Comparison of ENCODE assay signal across 34 cellular contexts in the genomic region with DNA sequence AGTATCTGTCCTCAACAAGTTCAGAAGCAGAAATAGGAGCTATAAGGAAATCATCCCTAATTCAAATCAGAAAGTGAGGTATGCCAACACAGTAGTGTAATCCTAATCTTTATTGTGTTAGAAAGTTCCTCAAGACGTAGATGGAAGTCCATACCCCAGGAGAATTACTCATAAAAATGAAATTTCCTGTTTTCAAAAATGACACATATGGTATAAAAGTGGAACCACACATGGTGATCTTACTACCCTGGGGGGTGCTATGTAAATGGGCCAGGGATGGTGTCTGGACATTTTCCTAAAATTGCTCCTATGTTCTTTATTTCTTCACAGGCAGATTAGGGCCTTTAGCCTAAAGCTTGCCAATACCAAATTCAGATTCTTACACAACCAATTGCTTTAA.
DNase-seq lines count a peak whose midpoint lies in the region; ATAC-seq and TF ChIP-seq lines count a peak whose summit lies in the region.
"Had no signal": no experiment of that assay in that cellular context is flagged by ENCODE, and none has a peak within 500 bp of the region (broad histone marks: within the 10 kb centered on the region; RNA-seq: fewer than 3 reads in every experiment).

No MANE protein-coding gene starts in this region.

- H3K27me3 ChIP-seq in DOHH2 (ENCODE audit: control insufficient read depth, low read length) (no peaks in the 10 kb centered on the region), SU-DHL-6 (ENCODE audit: low read length) (no peaks in the 10 kb centered on the region), H7 (ENCODE audit: control insufficient read depth, insufficient read depth, low read length) (no peaks in the 10 kb centered on the region)
- H3K27me3 ChIP-seq: ascending aorta, colonic mucosa, SJSA1, testis had no signal

- no peak overlapping the region for H2AFZ ChIP-seq in SU-DHL-6 (ENCODE audit: low read depth, low read length, severe bottlenecking)

- TF ChIP-seq CTCF in DOHH2 (IDR thresholded peaks at IDR 0.05; ENCODE audit: low read depth, low read length, poor library complexity, severe bottlenecking) (no peak), SU-DHL-6 (IDR thresholded peaks at IDR 0.05; ENCODE audit: insufficient read depth, low read length, poor library complexity, severe bottlenecking) (no peak)

- H3K27ac ChIP-seq in DOHH2 (ENCODE audit: low read depth, low read length) (peak overlapping the region; percentile 91), SU-DHL-6 (ENCODE audit: low read depth, low read length) (peak overlapping the region; percentile 87)
- H3K27ac ChIP-seq: ascending aorta, C4-2B, colonic mucosa, heart left ventricle, SJSA1, testis had no signal

- H3K4me1 ChIP-seq in DOHH2 (ENCODE audit: control insufficient read depth, low read length): peaks cover 90% of the 10 kb centered on the region
- H3K4me1 ChIP-seq: ascending aorta, Caco-2, colonic mucosa, heart left ventricle, SJSA1, testis had no signal

- peak overlapping the region; percentile 31 for H3K9ac ChIP-seq in SU-DHL-6 (ENCODE audit: low read length)

- H3K4me2 ChIP-seq in DOHH2 (ENCODE audit: low read length) (peak overlapping the region; percentile 75), SU-DHL-6 (ENCODE audit: low read depth, low read length, poor library complexity, severe bottlenecking) (peak overlapping the region; percentile 33)

- DNase-seq in M059J (ENCODE audit: low read depth) (peak; percentile 58), germinal center (ENCODE audit: low spot score) (peak; percentile 56), H7 (no peak), NK-92 (lab: John Stamatoyannopoulos, UW; ENCODE audit: unreplicated experiment) (no peak)
- DNase-seq: ACHN; activated CD4-positive, alpha-beta T cell treated with anti-CD3 and anti-CD28 coated beads, Interleukin-2, amount 50 U/mL, for 1 hour; activated CD4-positive, CD25-positive, alpha-beta regulatory T cell; activated gamma-delta T cell; activated naive CD8-positive, alpha-beta T cell treated with anti-CD3 and anti-CD28 coated beads for 36 hours; activated T-cell treated with anti-CD3 and anti-CD28 coated beads, Interleukin-2, amount 50 U/mL, for 24 hours; Caco-2; colonic mucosa; DMS79 treated with DMSO at 0.1 percent for 48 hours; effector CD8-positive, alpha-beta T cell; erythroblast; heart left ventricle; KG1; kidney glomerular epithelial cell; MV-4-11; NCI-H1436 treated with DMSO at 0.1 percent for 48 hours; NCI-H226; NCI-H69; posterior cingulate gyrus; right cardiac atrium; stimulated activated CD4-positive, alpha-beta T cell treated with anti-CD3 and anti-CD28 coated beads, Interleukin-1b, Interleukin-23, amount 100 ng/mL, for 48 hours; stimulated activated naive CD8-positive, alpha-beta T cell treated with anti-CD3 and anti-CD28 coated beads, Interleukin-15, Interleukin-2, amounts not matched to agents 100 U/mL and 50 U/mL, for 24 hours; T-helper 1 cell; testis had no signal

- H3F3A ChIP-seq in DOHH2 (ENCODE audit: control insufficient read depth, insufficient read depth) (peaks cover 12% of the 10 kb centered on the region), SU-DHL-6 (ENCODE audit: insufficient read depth) (peaks cover 8% of the 10 kb centered on the region; the same call in 1 of the 2 replicates)

- H3K9me2 ChIP-seq in DOHH2 (replicated peaks; ENCODE audit: control insufficient read depth, low read length): no peaks in the 10 kb centered on the region
- no peaks in the 10 kb centered on the region for H3K9me2 ChIP-seq in SU-DHL-6 (replicated peaks; ENCODE audit: insufficient read depth, low read length)

- H3K79me2 ChIP-seq in DOHH2 (ENCODE audit: control insufficient read depth, low read length) (no peaks in the 10 kb centered on the region), SU-DHL-6 (ENCODE audit: insufficient read depth, low read length) (no peaks in the 10 kb centered on the region)

- peaks cover 15% of the 10 kb centered on the region; the same call in 1 of the 2 replicates for H3K9me3 ChIP-seq in DOHH2 (ENCODE audit: control insufficient read depth, insufficient read depth, low read length)
- no peaks in the 10 kb centered on the region for H3K9me3 ChIP-seq in SU-DHL-6 (ENCODE audit: insufficient read depth, low read length)
- H3K9me3 ChIP-seq: ascending aorta, Caco-2, colonic mucosa, heart left ventricle, SJSA1, testis had no signal

- H3K36me3 ChIP-seq in DOHH2 (ENCODE audit: control insufficient read depth, low read length) (peaks cover 8% of the 10 kb centered on the region), SU-DHL-6 (ENCODE audit: low read length) (no peaks in the 10 kb centered on the region), H7 (replicated peaks; ENCODE audit: control insufficient read depth, insufficient read depth, low read length) (no peaks in the 10 kb centered on the region)
- H3K36me3 ChIP-seq: ascending aorta, colonic mucosa, heart left ventricle, SJSA1 had no signal

- H3K4me3 ChIP-seq in DOHH2 (ENCODE audit: low read length) (peak overlapping the region; percentile 61), SU-DHL-6 (ENCODE audit: insufficient read depth, low read length, poor library complexity, severe bottlenecking) (no peak overlapping the region), H7 (ENCODE audit: insufficient read depth, low read depth, low read length) (no peak overlapping the region)
- H3K4me3 ChIP-seq: ascending aorta, colonic mucosa, heart left ventricle, SJSA1, testis had no signal

- no peak for ATAC-seq in HG03469 (IDR thresholded peaks at IDR 0.05; ENCODE audit: unreplicated experiment)
- ATAC-seq: heart left ventricle; right cardiac atrium; stimulated activated naive CD8-positive, alpha-beta T cell treated with anti-CD3 and anti-CD28 coated beads, Interleukin-15, Interleukin-2, amounts not matched to agents 100 U/mL and 50 U/mL, for 24 hours had no signal

- H4K20me1 ChIP-seq in DOHH2 (ENCODE audit: control insufficient read depth, insufficient read depth, low read depth, low read length) (no peaks in the 10 kb centered on the region), SU-DHL-6 (ENCODE audit: low read depth, low read length) (no peaks in the 10 kb centered on the region)

Comparison
In these comparisons a context has a peak if more than half of its experiments do, and no peak if none do; other contexts are left out.
1. DNase-seq: peak in M059J (single experiment) and germinal center (single experiment); none in H7 (single experiment) and NK-92 (single experiment).